9 cellular contexts compared by ENCODE assay signal in the genomic region with DNA sequence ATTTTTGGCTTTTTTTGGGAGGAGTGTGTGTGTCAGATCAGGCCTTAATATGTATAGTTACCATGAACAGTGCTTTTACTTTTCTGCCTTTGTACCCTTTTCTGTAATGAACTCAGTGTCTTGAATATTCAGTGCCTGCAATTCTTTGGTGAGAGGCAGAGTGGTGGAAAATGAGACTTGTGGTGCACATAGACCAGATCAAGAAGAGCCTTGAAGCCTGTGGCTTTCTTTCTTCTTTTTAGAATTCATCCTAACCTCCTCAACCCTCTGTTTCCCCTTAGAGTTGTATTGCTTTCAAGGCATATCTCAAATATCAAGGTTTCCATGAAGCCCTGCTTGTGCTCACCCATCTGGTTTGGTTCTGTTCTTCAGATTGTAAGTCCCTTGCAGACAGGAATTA. TPM values are rescaled to one million over a fixed set of nuclear protein-coding genes. Genes with fewer than 3 reads are reported as not detected.
DNase-seq lines count a peak whose midpoint lies in the region; ATAC-seq and TF ChIP-seq lines count a peak whose summit lies in the region.
"Had no signal": no experiment of that assay in that cellular context is flagged by ENCODE, and none has a peak within 500 bp of the region (broad histone marks: within the 10 kb centered on the region; RNA-seq: fewer than 3 reads in every experiment).

No MANE protein-coding gene starts in this region.

- intact Hi-C loops in breast epithelium (cut with DNase I; ENCODE audit: low total_unique reads), result no loop called here
- intact Hi-C loops in natural killer cell (cut with micrococcal nuclease), result loop anchor here (10.0 kb wide), 1 partner anchor 271 kb away; the partner anchor contains the start of genes ISCA2 and NPC2

- no peak for TF ChIP-seq POLR2A in breast epithelium (IDR thresholded peaks at IDR 0.05)

- peaks cover 36 to 50% (median 45%) of the 10 kb centered on the region in 10 experiments for H3K4me1 ChIP-seq in BLaER1 treated with 17β-estradiol and CSF1 and Interleukin-3, amounts not matched to agents 10 nM and 100 nM
- no peaks in the 10 kb centered on the region for H3K4me1 ChIP-seq in breast epithelium

- TF ChIP-seq CTCF in breast epithelium (IDR thresholded peaks at IDR 0.05) (no peak), natural killer cell (IDR thresholded peaks at IDR 0.05) (no peak)

- no peak for ATAC-seq in natural killer cell
- no peak for ATAC-seq in HG03108 (IDR thresholded peaks at IDR 0.05; ENCODE audit: unreplicated experiment)

- no peaks in the 10 kb centered on the region for H3K27me3 Mint-ChIP-seq in natural killer cell (ENCODE audit: low read depth in 2 of 2)

- peak; percentile 83 for DNase-seq in Jurkat, Clone E6-1 (ENCODE audit: low read depth, low spot score)
- DNase-seq in breast epithelium (ENCODE audit: low spot score in 2 of 2) (no peak), natural killer cell (no peak), T1000 (lab: John Stamatoyannopoulos, UW) (no peak), NCI-H187 treated with DMSO at 0.1 percent for 48 hours (lab: John Stamatoyannopoulos, UW) (no peak), SHP77 (lab: John Stamatoyannopoulos, UW) (no peak)
- DNase-seq: NCI-H2081 had no signal

- H3K4me1 Mint-ChIP-seq in natural killer cell, result peaks cover 54 to 55% of the 10 kb centered on the region in 2 donors

- no peaks in the 10 kb centered on the region for H3K36me3 Mint-ChIP-seq in natural killer cell

- H3K9me3 ChIP-seq in BLaER1 treated with 17β-estradiol and CSF1 and Interleukin-3, amounts not matched to agents 10 nM and 100 nM (replicated peaks in 1 of 11), result no peaks in the 10 kb centered on the region
- H3K9me3 ChIP-seq in breast epithelium, result no peaks in the 10 kb centered on the region

- no peak overlapping the region for H3K27ac ChIP-seq in BLaER1 treated with 17β-estradiol and CSF1 and Interleukin-3, amounts not matched to agents 10 nM and 100 nM
- no peak overlapping the region for H3K27ac ChIP-seq in breast epithelium

- H3K36me3 ChIP-seq in BLaER1 treated with 17β-estradiol and CSF1 and Interleukin-3, amounts not matched to agents 10 nM and 100 nM, result peaks cover 5 to 38% (median 19%) of the 10 kb centered on the region in 11 experiments; a peak in 14 of 22 replicates
- H3K36me3 ChIP-seq in breast epithelium, result no peaks in the 10 kb centered on the region

- peak overlapping the region; percentile 93 to 100 (median 99) for H3K9ac ChIP-seq in BLaER1 treated with 17β-estradiol and CSF1 and Interleukin-3, amounts not matched to agents 10 nM and 100 nM

- H3K4me3 Mint-ChIP-seq in natural killer cell, result peak overlapping the region; percentile 92

- H4K20me1 ChIP-seq in BLaER1 treated with 17β-estradiol and CSF1 and Interleukin-3, amounts not matched to agents 10 nM and 100 nM, result peaks cover 45 to 71% (median 67%) of the 10 kb centered on the region in 11 experiments; a peak in 20 of 22 replicates

- peak overlapping the region; percentile 78 to 99 (median 92) for H3K4me3 ChIP-seq in BLaER1 treated with 17β-estradiol and CSF1 and Interleukin-3, amounts not matched to agents 10 nM and 100 nM
- H3K4me3 ChIP-seq in Jurkat, Clone E6-1 (ENCODE audit: low read length), result no peak overlapping the region
- peak overlapping the region; percentile 77 to 99 (median 97) for H3K4me3 ChIP-seq in breast epithelium

- H3K4me2 ChIP-seq in BLaER1 treated with 17β-estradiol and CSF1 and Interleukin-3, amounts not matched to agents 10 nM and 100 nM, result peak overlapping the region; percentile 87 to 99 (median 95)

- H3K27ac Mint-ChIP-seq in natural killer cell, result peak overlapping the region; percentile 91 to 94

- no peaks in the 10 kb centered on the region for H3K9me3 Mint-ChIP-seq in natural killer cell

- no peaks in the 10 kb centered on the region for H3K27me3 ChIP-seq in BLaER1 treated with 17β-estradiol and CSF1 and Interleukin-3, amounts not matched to agents 10 nM and 100 nM
- H3K27me3 ChIP-seq in breast epithelium, result no peaks in the 10 kb centered on the region

RNA-seq across cellular contexts. Expression of gene YLPM1, which starts 2.6 kb away (rescaled TPM):
- 48.3 TPM for polyA plus RNA-seq in Jurkat, Clone E6-1 (2012; ENCODE audit: insufficient read depth, insufficient read length)
- total RNA-seq in breast epithelium, result 10 to 100 TPM; 50.9 to 97.0 (median 79.6) TPM
- total RNA-seq in natural killer cell, result 100 to 1,000 TPM in 1 of 3 donors, 10 to 100 TPM in 2; 86.1 to 101 (median 93.3) TPM

RNA-seq across cellular contexts. Expression of gene FCF1, which starts 52.8 kb away (rescaled TPM):
- polyA plus RNA-seq in Jurkat, Clone E6-1 (2012; ENCODE audit: insufficient read depth, insufficient read length), result 70.6 TPM
- total RNA-seq in breast epithelium, result 10 to 100 TPM; 29.4 to 34.6 (median 33.8) TPM
- total RNA-seq in natural killer cell, result 10 to 100 TPM; 37.1 to 49.6 (median 40.4) TPM

RNA-seq across cellular contexts. Expression of gene AREL1, which starts 52.8 kb away (rescaled TPM):
- polyA plus RNA-seq in Jurkat, Clone E6-1 (2012; ENCODE audit: insufficient read depth, insufficient read length), result 35.7 TPM
- total RNA-seq in breast epithelium (10 to 100 TPM; 17.0 to 24.3 (median 24.0) TPM), natural killer cell (10 to 100 TPM; 65.9 to 83.0 (median 82.3) TPM)
